18 cellular contexts compared by ENCODE assay signal in the genomic region with DNA sequence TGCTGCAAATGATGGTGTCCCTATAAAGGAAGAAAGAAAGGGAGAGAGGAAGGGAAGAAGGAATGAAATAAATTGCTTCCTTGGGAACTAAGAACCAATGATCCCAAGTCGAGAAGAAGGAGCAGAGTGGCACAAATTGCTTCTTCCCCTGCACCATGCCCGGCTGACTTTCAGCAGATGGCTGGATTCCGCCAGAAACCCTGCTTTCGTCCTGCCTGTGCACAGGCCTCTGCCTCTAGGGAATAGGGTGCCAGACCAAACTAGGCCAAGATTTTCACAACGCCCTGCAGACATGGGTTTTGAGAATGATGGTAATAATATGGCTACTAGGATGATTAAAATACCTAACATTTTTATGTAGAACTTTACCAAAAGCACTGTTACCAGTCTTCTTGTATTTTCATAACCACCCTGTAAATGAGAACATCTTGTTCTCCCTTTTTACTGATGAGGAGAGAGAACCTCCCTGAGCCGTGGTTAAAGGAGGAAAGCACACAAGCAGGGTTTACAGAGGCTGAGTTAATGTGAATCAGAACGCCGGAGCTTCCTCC.
DNase-seq lines count a peak whose midpoint lies in the region; ATAC-seq and TF ChIP-seq lines count a peak whose summit lies in the region.
"Had no signal": no experiment of that assay in that cellular context is flagged by ENCODE, and none has a peak within 500 bp of the region (broad histone marks: within the 10 kb centered on the region; RNA-seq: fewer than 3 reads in every experiment).

No MANE protein-coding gene starts in this region.

- H3K27ac ChIP-seq in thoracic aorta (peak overlapping the region; percentile 56 to 72), right cardiac atrium (ENCODE audit: low read length) (no peak overlapping the region)

- H3K27ac Mint-ChIP-seq in progenitor cell of endocrine pancreas = no peak overlapping the region
- H3K27ac Mint-ChIP-seq: CD14-positive monocyte; CD4-positive, alpha-beta memory T cell; H9 had no signal

- WGBS in right cardiac atrium = 89% methylated on average over 8 of the region's 8 CpGs

- no peaks in the 10 kb centered on the region for H3K36me3 ChIP-seq in thoracic aorta
- H3K36me3 ChIP-seq: BE2C had no signal

- TF ChIP-seq CTCF in AG10803 (conservative IDR thresholded peaks at IDR 0.05; ENCODE audit: low read length) (no peak), thoracic aorta (IDR thresholded peaks at IDR 0.05) (no peak), progenitor cell of endocrine pancreas (IDR thresholded peaks at IDR 0.05; ENCODE audit: unreplicated experiment) (no peak)

- no peaks in the 10 kb centered on the region for H3K4me1 Mint-ChIP-seq in progenitor cell of endocrine pancreas (ENCODE audit: low read depth)
- H3K4me1 Mint-ChIP-seq: CD4-positive, alpha-beta memory T cell had no signal

- H3K36me3 Mint-ChIP-seq in progenitor cell of endocrine pancreas (ENCODE audit: insufficient read depth) = no peaks in the 10 kb centered on the region
- H3K36me3 Mint-ChIP-seq: CD14-positive monocyte; CD4-positive, alpha-beta memory T cell had no signal

- no peak overlapping the region for H3K4me3 Mint-ChIP-seq in progenitor cell of endocrine pancreas (ENCODE audit: low read depth)
- H3K4me3 Mint-ChIP-seq: CD14-positive monocyte; CD4-positive, alpha-beta memory T cell; H9 had no signal

- intact Hi-C loops in right cardiac atrium (cut with DNase I) = no loop called here

- peaks cover 22 to 51% of the 10 kb centered on the region in 2 donors for H3K4me1 ChIP-seq in thoracic aorta (ENCODE audit: control insufficient read depth in 1 of 2, low read depth in 2 of 2)
- H3K4me1 ChIP-seq in right cardiac atrium (ENCODE audit: control insufficient read depth, insufficient read depth, low read length) = no peaks in the 10 kb centered on the region
- H3K4me1 ChIP-seq: BE2C had no signal

- H3K9me3 Mint-ChIP-seq in progenitor cell of endocrine pancreas (ENCODE audit: low read depth) = no peaks in the 10 kb centered on the region
- H3K9me3 Mint-ChIP-seq: CD4-positive, alpha-beta memory T cell; H9 had no signal

- ATAC-seq in thoracic aorta (ENCODE audit: insufficient number of reproducible peaks, low FRiP score, low read depth) (no peak), right cardiac atrium (no peak), GM21447 (IDR thresholded peaks at IDR 0.05; ENCODE audit: unreplicated experiment) (no peak)
- ATAC-seq: GM12878, HepG2 had no signal

- H3K4me3 ChIP-seq in AG10803 (ENCODE audit: low read length) (no peak overlapping the region), thoracic aorta (no peak overlapping the region), right cardiac atrium (ENCODE audit: low read length) (no peak overlapping the region)
- H3K4me3 ChIP-seq: GM12878 had no signal

- H3K9me3 ChIP-seq in thoracic aorta = no peaks in the 10 kb centered on the region
- H3K9me3 ChIP-seq in right cardiac atrium (ENCODE audit: control insufficient read depth, low read length) = no peaks in the 10 kb centered on the region
- H3K9me3 ChIP-seq: BE2C had no signal

- DNase-seq in AG10803 (ENCODE audit: low read depth) (peak; percentile 11), EH (ENCODE audit: low read depth) (peak; percentile 60), astrocyte of the hippocampus (ENCODE audit: low read depth, low spot score) (peak; percentile 10), thoracic aorta (ENCODE audit: low spot score) (no peak), progenitor cell of endocrine pancreas (ENCODE audit: low spot score, unreplicated experiment) (no peak), right cardiac atrium (no peak)
- no peak for DNase-seq in stimulated activated naive CD4-positive, alpha-beta T cell treated with Interleukin-2 at 50 U/mL for 16 hours (lab: John Stamatoyannopoulos, UW)
- DNase-seq: 8988T; BE2C; Calu3; CD4-positive, alpha-beta memory T cell; DMS79 treated with DMSO at 0.1 percent for 48 hours; EL; H9 had no signal

- H3K27me3 Mint-ChIP-seq in progenitor cell of endocrine pancreas = peaks cover 17% of the 10 kb centered on the region

- H3K27me3 ChIP-seq in thoracic aorta (replicated peaks; ENCODE audit: insufficient read depth) = no peaks in the 10 kb centered on the region
- no peaks in the 10 kb centered on the region for H3K27me3 ChIP-seq in right cardiac atrium (ENCODE audit: control insufficient read depth, insufficient read depth)
- H3K27me3 ChIP-seq: BE2C had no signal

Comparison
In these comparisons a context has a peak if more than half of its experiments do, and no peak if none do; other contexts are left out.
1. DNase-seq: peak in AG10803 (single experiment), EH (single experiment) and astrocyte of the hippocampus (single experiment); none in thoracic aorta (single experiment), progenitor cell of endocrine pancreas (single experiment), right cardiac atrium (0 of 3) and stimulated activated naive CD4-positive, alpha-beta T cell treated with Interleukin-2 at 50 U/mL for 16 hours (single experiment).